In genomic region chr16:82641336-82641984, GRCh38 we compare ENCODE assay signal across 12 cellular contexts. TPM values are rescaled to one million over a fixed set of nuclear protein-coding genes. Genes with fewer than 3 reads are reported as not detected.
DNase-seq lines count a peak whose midpoint lies in the region; ATAC-seq, FAIRE-seq and TF ChIP-seq lines count a peak whose summit lies in the region.
"Had no signal": no experiment of that assay in that cellular context is flagged by ENCODE, and none has a peak within 500 bp of the region (broad histone marks: within the 10 kb centered on the region; RNA-seq: fewer than 3 reads in every experiment).

No MANE protein-coding gene starts in this region.

- no peak overlapping the region for H2BK12ac ChIP-seq in H1 (ENCODE audit: low read depth, low read length)

- peaks cover 13% of the 10 kb centered on the region for H3K4me1 Mint-ChIP-seq in stimulated activated naive CD8-positive, alpha-beta T cell treated with anti-CD3 and anti-CD28 coated beads, Interleukin-15, amount 100 ng/mL, for 72 hours
- H3K4me1 Mint-ChIP-seq in mesothelial cell of epicardium = peaks cover 6% of the 10 kb centered on the region

- no peak overlapping the region for H3K9ac ChIP-seq in H1 (replicated peaks in 1 of 4; ENCODE audit: extremely low read depth in 1 of 4, low read depth in 3 of 4, low read length in 3 of 4)

- POLR2A ChIA-PET in H1 (lab: Charles Lee; ENCODE audit: partially characterized antibody) = no interaction called here

- no peaks in the 10 kb centered on the region for H3K9me3 ChIP-seq in H1 (ENCODE audit: insufficient read depth in 2 of 2, low read depth in 1 of 2, low read length in 1 of 2)

- no peak for TF ChIP-seq POLR2A in H1 (IDR thresholded peaks at IDR 0.05; ENCODE audit: control extremely low read depth in 1 of 2, low read depth in 2 of 2, low read length in 2 of 2)

- H3K4me2 ChIP-seq in H1 (ENCODE audit: insufficient read depth in 1 of 2, low read depth in 2 of 2, low read length in 2 of 2) = no peak overlapping the region

- TF ChIP-seq CTCF in H1 (IDR thresholded peaks at IDR 0.05; ENCODE audit: control extremely low read depth in 1 of 3, insufficient read depth in 1 of 3, low read depth in 1 of 3, low read length in 3 of 3) = peak in 2 of 3 experiments; percentile 30 to 45; a peak in 3 of 4 replicates
- no peak for TF ChIP-seq CTCF in mesothelial cell of epicardium (IDR thresholded peaks at IDR 0.05; ENCODE audit: unreplicated experiment)

- H4K8ac ChIP-seq in H1 (ENCODE audit: extremely low read depth, insufficient read depth, low read length) = no peak overlapping the region

- H4K5ac ChIP-seq in H1 (ENCODE audit: insufficient read length, low read depth, low read length) = no peak overlapping the region

- no peak overlapping the region for H2BK15ac ChIP-seq in H1 (ENCODE audit: low read length)

- H3K36me3 ChIP-seq in H1 (ENCODE audit: control insufficient read depth in 2 of 4, insufficient read depth in 4 of 4, low read length in 3 of 4) = no peaks in the 10 kb centered on the region

- H2AK5ac ChIP-seq in H1 (ENCODE audit: low read depth, low read length) = no peak overlapping the region

- H3K4me1 ChIP-seq in H1 (replicated peaks in 1 of 4; ENCODE audit: control insufficient read depth in 3 of 4, insufficient read depth in 4 of 4, low read length in 3 of 4) = peaks cover 2 to 8% (median 4%) of the 10 kb centered on the region in 4 experiments; a peak in 5 of 7 replicates

- H2BK120ac ChIP-seq in H1 (replicated peaks; ENCODE audit: low read depth, low read length) = no peak overlapping the region

- H3K27ac ChIP-seq in H1 (ENCODE audit: low read depth, low read length) = no peak overlapping the region
- H3K27ac ChIP-seq: epithelial cell of prostate had no signal

- H3K4me3 ChIP-seq in H1 (ENCODE audit: extremely low read depth in 1 of 4, insufficient read depth in 2 of 4, low read depth in 3 of 4, low read length in 4 of 4) = no peak overlapping the region

- H2AFZ ChIP-seq in H1 (ENCODE audit: low read length) = no peak overlapping the region

- no peak overlapping the region for H2BK20ac ChIP-seq in H1 (ENCODE audit: low read length)

- 88% methylated on average over 6 of the region's 6 CpGs; no CpG with 5 or more reads in 1 of the 2 experiments for WGBS in H1 (ENCODE audit: extremely low coverage in 1 of 2, insufficient coverage in 1 of 2, insufficient read length in 1 of 2, insufficient replicate concordance in 2 of 2, low coverage in 1 of 2, low lambda C conversion rate in 2 of 2, missing lambda C conversion rate in 1 of 2), 2 experiments

- peak; percentile 64 for ATAC-seq in stimulated activated naive CD8-positive, alpha-beta T cell treated with anti-CD3 and anti-CD28 coated beads, Interleukin-15, amount 100 ng/mL, for 72 hours
- no peak for ATAC-seq in stimulated activated naive CD8-positive, alpha-beta T cell treated with anti-CD3 and anti-CD28 coated beads, Interleukin-15, Interleukin-2, amounts not matched to agents 100 U/mL and 50 U/mL, for 24 hours
- ATAC-seq in GM18870 (IDR thresholded peaks at IDR 0.05; ENCODE audit: unreplicated experiment) = no peak
- ATAC-seq: HepG2, Panc1 had no signal

- H4K91ac ChIP-seq in H1 (replicated peaks; ENCODE audit: insufficient read length, low read length) = no peak overlapping the region

- H3K9me3 Mint-ChIP-seq in stimulated activated naive CD8-positive, alpha-beta T cell treated with anti-CD3 and anti-CD28 coated beads, Interleukin-15, amount 100 ng/mL, for 72 hours = no peaks in the 10 kb centered on the region
- H3K9me3 Mint-ChIP-seq in mesothelial cell of epicardium = no peaks in the 10 kb centered on the region

- no peak overlapping the region for H3K23ac ChIP-seq in H1 (ENCODE audit: insufficient read length)

- TF ChIP-seq RAD21 in H1 (IDR thresholded peaks at IDR 0.05 in 1 of 2, conservative IDR thresholded peaks at IDR 0.05 in 1 of 2; ENCODE audit: low read depth in 2 of 2, low read length in 2 of 2) = peak; percentile 56 to 61

- no peaks in the 10 kb centered on the region for H3K36me3 Mint-ChIP-seq in mesothelial cell of epicardium

- no peak for DNase-seq in stimulated activated naive CD8-positive, alpha-beta T cell treated with anti-CD3 and anti-CD28 coated beads, Interleukin-15, amount 100 ng/mL, for 72 hours
- no peak for DNase-seq in stimulated activated naive CD8-positive, alpha-beta T cell treated with anti-CD3 and anti-CD28 coated beads, Interleukin-15, Interleukin-2, amounts not matched to agents 100 U/mL and 50 U/mL, for 24 hours
- peak; percentile 14 for DNase-seq in NAMALWA (ENCODE audit: low spot score)
- no peak for DNase-seq in H1 (ENCODE audit: low read depth in 1 of 2, low spot score in 2 of 2)
- no peak for DNase-seq in OCI-M1 (lab: John Stamatoyannopoulos, UW)
- no peak for DNase-seq in GM19238 (ENCODE audit: insufficient read length, low spot score)
- no peak for DNase-seq in mesothelial cell of epicardium (ENCODE audit: low spot score in 2 of 2, unreplicated experiment in 2 of 2)

- TF ChIP-seq EP300 in H1 (IDR thresholded peaks at IDR 0.05; ENCODE audit: borderline replicate concordance in 1 of 2, low read depth in 2 of 2, low read length in 2 of 2) = no peak

- no peak overlapping the region for H3K4ac ChIP-seq in H1 (replicated peaks; ENCODE audit: insufficient read length, low read depth, low read length)

- CTCF ChIA-PET in H1 (lab: Charles Lee; ENCODE audit: partially characterized antibody) = interaction anchor here (0.5 to 4.3 kb wide), 28 partner anchors 8 to 805 kb away, joined by 3 to 37 read pairs (median 4); partner anchors contain the start of gene CDH13

- H3K4me3 Mint-ChIP-seq in stimulated activated naive CD8-positive, alpha-beta T cell treated with anti-CD3 and anti-CD28 coated beads, Interleukin-15, amount 100 ng/mL, for 72 hours = no peak overlapping the region
- no peak overlapping the region for H3K4me3 Mint-ChIP-seq in mesothelial cell of epicardium

- no peak overlapping the region for H2BK5ac ChIP-seq in H1 (ENCODE audit: low read depth, low read length)

- H4K20me1 ChIP-seq in H1 (replicated peaks in 1 of 2; ENCODE audit: control insufficient read depth in 1 of 2, insufficient read depth in 2 of 2, low read length in 2 of 2) = no peaks in the 10 kb centered on the region

- 0 out of 2 replicates have a peak, but pooled peaks cover 3% of the 10 kb centered on the region for H3K79me1 ChIP-seq in H1 (ENCODE audit: low read depth, low read length)

- H3K79me2 ChIP-seq in H1 (ENCODE audit: control insufficient read depth in 1 of 2, insufficient read depth in 2 of 2, low read length in 2 of 2) = no peaks in the 10 kb centered on the region

- H3K27me3 Mint-ChIP-seq in stimulated activated naive CD8-positive, alpha-beta T cell treated with anti-CD3 and anti-CD28 coated beads, Interleukin-15, amount 100 ng/mL, for 72 hours = peaks cover 6% of the 10 kb centered on the region
- no peaks in the 10 kb centered on the region for H3K27me3 Mint-ChIP-seq in mesothelial cell of epicardium (ENCODE audit: low read depth)

- no peak overlapping the region for H3K56ac ChIP-seq in H1 (replicated peaks; ENCODE audit: insufficient read length, low read depth, low read length)

- no peak overlapping the region for H3K27ac Mint-ChIP-seq in stimulated activated naive CD8-positive, alpha-beta T cell treated with anti-CD3 and anti-CD28 coated beads, Interleukin-15, amount 100 ng/mL, for 72 hours
- no peak overlapping the region for H3K27ac Mint-ChIP-seq in mesothelial cell of epicardium

- no peak for FAIRE-seq in H1 (lab: Jason Lieb, UNC)
- FAIRE-seq: HepG2 had no signal

- H3K14ac ChIP-seq in H1 (ENCODE audit: insufficient read length) = no peak overlapping the region

- H3K27me3 ChIP-seq in H1 (replicated peaks in 1 of 4; ENCODE audit: control insufficient read depth in 3 of 4, extremely low read depth in 1 of 4, insufficient read depth in 3 of 4, low read length in 3 of 4) = no peaks in the 10 kb centered on the region

- no peak overlapping the region for H3K18ac ChIP-seq in H1 (ENCODE audit: extremely low read depth, low read length)

- H3K23me2 ChIP-seq in H1 (ENCODE audit: low read depth, low read length) = no peaks in the 10 kb centered on the region

TF ChIP-seq in H1, 55 proteins besides CTCF, POLR2A, EP300 and RAD21:
- no peak for TF ChIP-seq SIX5 (IDR thresholded peaks at IDR 0.05; ENCODE audit: low read depth, low read length)
- no peak for TF ChIP-seq SAP30 (IDR thresholded peaks at IDR 0.05; ENCODE audit: insufficient read depth, insufficient replicate concordance, low read length)
- no peak for TF ChIP-seq CREB1 (IDR thresholded peaks at IDR 0.05)
- no peak for TF ChIP-seq BACH1 (IDR thresholded peaks at IDR 0.05; ENCODE audit: low read length)
TF ChIP-seq in H1: peak in this region for 0.

RNA-seq across cellular contexts. Expression of gene CDH13, which starts 14.7 kb away (rescaled TPM):
- total RNA-seq in H1 (2021; fragmentation: NEBNext Ultra II Directional; extraction: Animal tissue kit (Norgen Biotek cat#: 25700)) = 2.3 and 2.6 TPM in 2 replicates
- polyA plus RNA-seq in H1 (2011; rRNA removed) = 2.4 and 3.0 TPM in 2 replicates
- polyA plus RNA-seq in H1 (2011; cell fraction: cytosol; rRNA removed) = 2.9 TPM
- polyA plus RNA-seq in H1 (2011; cell fraction: nucleus; rRNA removed) = 3.3 TPM
- polyA plus RNA-seq in H1 (2012, experiment 1 of 2) = 2.6 to 4.2 TPM (median 3.1 TPM) in 4 replicates
- 0.58 TPM for polyA plus RNA-seq in H1 (2012, experiment 2 of 2)
- polyA plus RNA-seq in H1 (2013, experiment 1 of 2) = 2.6 TPM
- 3.2 TPM for polyA plus RNA-seq in H1 (2013, experiment 2 of 2)
- polyA minus RNA-seq in H1 (2011; rRNA and poly(A)+ RNA removed) = 6.2 and 14.0 TPM in 2 replicates
- polyA minus RNA-seq in H1 (2011; cell fraction: cytosol; rRNA and poly(A)+ RNA removed) = 2.7 TPM
- polyA minus RNA-seq in H1 (2011; cell fraction: nucleus; rRNA and poly(A)+ RNA removed) = 22.6 TPM
- total RNA-seq in mesothelial cell of epicardium = 0.54 to 1.0 TPM (median 0.80 TPM) in 3 replicates
- total RNA-seq: activated CD8-positive, alpha-beta memory T cell treated with anti-CD3 and anti-CD28 coated beads for 36 hours; HepG2 had no signal
- polyA plus RNA-seq: HepG2 had no signal
